Comparison of ENCODE assay signal across 1 cellular context in the genomic region with DNA sequence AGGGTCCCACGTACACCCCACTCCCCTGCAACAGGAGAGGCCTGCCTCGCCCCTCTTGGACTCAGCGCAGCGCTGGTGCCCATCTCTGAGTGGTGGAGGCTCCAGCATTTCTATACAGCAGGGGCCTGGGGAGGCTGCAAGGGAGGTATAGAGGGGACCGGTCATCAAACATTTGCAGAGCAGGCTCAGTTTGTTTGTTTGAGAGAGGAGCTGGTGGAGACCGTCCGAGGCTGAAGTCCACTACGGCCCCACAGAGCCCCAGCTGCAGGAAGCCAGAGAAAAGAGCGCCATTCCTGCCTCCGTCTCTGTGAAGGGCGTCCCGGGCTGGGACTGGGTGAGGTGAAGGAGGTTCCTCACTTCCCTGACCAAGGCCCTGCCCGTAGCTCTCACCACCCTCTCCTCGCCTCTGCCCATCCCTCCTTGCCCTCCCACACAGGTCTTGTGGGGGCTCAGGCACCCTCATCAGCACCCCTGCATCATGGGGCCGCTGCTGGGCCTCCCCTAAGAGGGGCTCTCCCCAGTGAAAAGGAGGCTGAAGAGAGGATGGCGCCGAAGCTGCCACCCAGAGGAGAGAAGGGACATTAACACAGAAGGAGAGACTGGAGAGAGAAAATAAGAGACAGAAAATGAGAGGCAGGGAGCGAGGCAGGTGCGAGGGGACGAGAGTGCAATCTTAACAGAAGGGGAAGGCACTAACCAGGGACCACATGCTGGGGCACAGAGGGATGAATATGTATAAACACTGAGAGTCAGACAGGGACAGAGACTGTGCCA.
A peak's percentile ranks its signal among the peaks of the same experiment; 100 is the strongest.
TF ChIP-seq lines count a peak whose summit lies in the region.

No MANE protein-coding gene starts in this region.

TF ChIP-seq in HepG2, 621 proteins besides CTCF, POLR2A, EP300 and RAD21 (continued from another document and continues in another):
- TF ChIP-seq, protein P1, sequence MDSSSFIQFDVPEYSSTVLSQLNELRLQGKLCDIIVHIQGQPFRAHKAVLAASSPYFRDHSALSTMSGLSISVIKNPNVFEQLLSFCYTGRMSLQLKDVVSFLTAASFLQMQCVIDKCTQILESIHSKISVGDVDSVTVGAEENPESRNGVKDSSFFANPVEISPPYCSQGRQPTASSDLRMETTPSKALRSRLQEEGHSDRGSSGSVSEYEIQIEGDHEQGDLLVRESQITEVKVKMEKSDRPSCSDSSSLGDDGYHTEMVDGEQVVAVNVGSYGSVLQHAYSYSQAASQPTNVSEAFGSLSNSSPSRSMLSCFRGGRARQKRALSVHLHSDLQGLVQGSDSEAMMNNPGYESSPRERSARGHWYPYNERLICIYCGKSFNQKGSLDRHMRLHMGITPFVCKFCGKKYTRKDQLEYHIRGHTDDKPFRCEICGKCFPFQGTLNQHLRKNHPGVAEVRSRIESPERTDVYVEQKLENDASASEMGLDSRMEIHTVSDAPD (CRISPR knock-in tag; IDR thresholded peaks at IDR 0.05) = peak; percentile 22; the same call in 1 of the 2 replicates
- no peak for TF ChIP-seq CAMTA2 (CRISPR knock-in tag; IDR thresholded peaks at IDR 0.05; ENCODE audit: borderline replicate concordance)
- no peak for TF ChIP-seq ZNF33A (CRISPR knock-in tag; IDR thresholded peaks at IDR 0.05; ENCODE audit: borderline replicate concordance)
- TF ChIP-seq REXO4 (CRISPR knock-in tag; IDR thresholded peaks at IDR 0.05; ENCODE audit: borderline replicate concordance) = no peak
- peak; percentile 93 for TF ChIP-seq BRD4 (CRISPR knock-in tag; IDR thresholded peaks at IDR 0.05)
- no peak for TF ChIP-seq HNRNPH1 (optimal IDR thresholded peaks at IDR 0.05; ENCODE audit: low read depth, low read length)
- peak; percentile 80; the same call in 1 of the 2 replicates for TF ChIP-seq ZBTB10 (CRISPR knock-in tag; IDR thresholded peaks at IDR 0.05; ENCODE audit: borderline replicate concordance)
- no peak for TF ChIP-seq ZBTB38 (CRISPR knock-in tag; IDR thresholded peaks at IDR 0.05)
- peak; percentile 60; the same call in 1 of the 2 replicates for TF ChIP-seq TAF1 (CRISPR knock-in tag; IDR thresholded peaks at IDR 0.05)
- peak; percentile 19; the same call in 1 of the 2 replicates for TF ChIP-seq NR2F2 (IDR thresholded peaks at IDR 0.05; ENCODE audit: borderline replicate concordance, low read depth)
- TF ChIP-seq CBX5 (CRISPR knock-in tag; IDR thresholded peaks at IDR 0.05; ENCODE audit: borderline replicate concordance) = no peak; the same call in 1 of the 2 replicates
- TF ChIP-seq ZNF619 (CRISPR knock-in tag; IDR thresholded peaks at IDR 0.05) = peak; percentile 21; the same call in 1 of the 2 replicates
- TF ChIP-seq ZNF235 (CRISPR knock-in tag; IDR thresholded peaks at IDR 0.05; ENCODE audit: borderline replicate concordance) = no peak
- TF ChIP-seq, protein P2, sequence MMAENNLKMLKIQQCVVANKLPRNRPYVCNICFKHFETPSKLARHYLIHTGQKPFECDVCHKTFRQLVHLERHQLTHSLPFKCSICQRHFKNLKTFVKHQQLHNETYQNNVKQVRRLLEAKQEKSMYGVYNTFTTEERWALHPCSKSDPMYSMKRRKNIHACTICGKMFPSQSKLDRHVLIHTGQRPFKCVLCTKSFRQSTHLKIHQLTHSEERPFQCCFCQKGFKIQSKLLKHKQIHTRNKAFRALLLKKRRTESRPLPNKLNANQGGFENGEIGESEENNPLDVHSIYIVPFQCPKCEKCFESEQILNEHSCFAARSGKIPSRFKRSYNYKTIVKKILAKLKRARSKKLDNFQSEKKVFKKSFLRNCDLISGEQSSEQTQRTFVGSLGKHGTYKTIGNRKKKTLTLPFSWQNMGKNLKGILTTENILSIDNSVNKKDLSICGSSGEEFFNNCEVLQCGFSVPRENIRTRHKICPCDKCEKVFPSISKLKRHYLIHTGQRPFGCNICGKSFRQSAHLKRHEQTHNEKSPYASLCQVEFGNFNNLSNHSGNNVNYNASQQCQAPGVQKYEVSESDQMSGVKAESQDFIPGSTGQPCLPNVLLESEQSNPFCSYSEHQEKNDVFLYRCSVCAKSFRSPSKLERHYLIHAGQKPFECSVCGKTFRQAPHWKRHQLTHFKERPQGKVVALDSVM (CRISPR knock-in tag; IDR thresholded peaks at IDR 0.05) = peak; percentile 97
- TF ChIP-seq HIVEP1 (CRISPR knock-in tag; IDR thresholded peaks at IDR 0.05) = peak; percentile 82
- TF ChIP-seq FOXK2 (IDR thresholded peaks at IDR 0.05) = no peak
- TF ChIP-seq KLF16 (CRISPR knock-in tag; IDR thresholded peaks at IDR 0.05) = 0 out of 4 replicates have a peak, but pooled peaks of 1 of the 2 experiments have one; percentile 40
- no peak for TF ChIP-seq ZNF333 (CRISPR knock-in tag; IDR thresholded peaks at IDR 0.05; ENCODE audit: borderline replicate concordance)
- TF ChIP-seq CHCHD3 (CRISPR knock-in tag; IDR thresholded peaks at IDR 0.05) = no peak
- TF ChIP-seq HOXA3 (CRISPR knock-in tag; IDR thresholded peaks at IDR 0.05) = peak; percentile 78
- no peak for TF ChIP-seq ZNF382 (CRISPR knock-in tag; IDR thresholded peaks at IDR 0.05; ENCODE audit: borderline replicate concordance)
- 0 out of 2 replicates have a peak, but pooled peaks have one; percentile 42 for TF ChIP-seq ZNF230 (CRISPR knock-in tag; IDR thresholded peaks at IDR 0.05)
- 0 out of 2 replicates have a peak, but pooled peaks have one; percentile 47 for TF ChIP-seq ZFP37 (CRISPR knock-in tag; IDR thresholded peaks at IDR 0.05; ENCODE audit: borderline replicate concordance)
- TF ChIP-seq THAP7 (CRISPR knock-in tag; IDR thresholded peaks at IDR 0.05) = no peak
- TF ChIP-seq ZNF740 (CRISPR knock-in tag; IDR thresholded peaks at IDR 0.05) = no peak
- TF ChIP-seq ZNF251 (CRISPR knock-in tag; IDR thresholded peaks at IDR 0.05) = no peak
- TF ChIP-seq ZNF34 (CRISPR knock-in tag; IDR thresholded peaks at IDR 0.05; ENCODE audit: borderline replicate concordance) = no peak
- TF ChIP-seq ZEB1 (IDR thresholded peaks at IDR 0.05; ENCODE audit: insufficient replicate concordance, low read depth) = no peak
- no peak for TF ChIP-seq ZBTB39 (CRISPR knock-in tag; IDR thresholded peaks at IDR 0.05)
- no peak for TF ChIP-seq SP4 (CRISPR knock-in tag; IDR thresholded peaks at IDR 0.05)
- TF ChIP-seq GABPB1 (CRISPR knock-in tag; IDR thresholded peaks at IDR 0.05) = peak; percentile 65; the same call in 1 of the 2 replicates
- no peak for TF ChIP-seq ZNF160 (CRISPR knock-in tag; IDR thresholded peaks at IDR 0.05)
- no peak for TF ChIP-seq HMG20A (CRISPR knock-in tag; IDR thresholded peaks at IDR 0.05; ENCODE audit: borderline replicate concordance)
- peak; percentile 85 for TF ChIP-seq TFDP1 (CRISPR knock-in tag; IDR thresholded peaks at IDR 0.05; ENCODE audit: borderline replicate concordance)
- TF ChIP-seq, protein P3, sequence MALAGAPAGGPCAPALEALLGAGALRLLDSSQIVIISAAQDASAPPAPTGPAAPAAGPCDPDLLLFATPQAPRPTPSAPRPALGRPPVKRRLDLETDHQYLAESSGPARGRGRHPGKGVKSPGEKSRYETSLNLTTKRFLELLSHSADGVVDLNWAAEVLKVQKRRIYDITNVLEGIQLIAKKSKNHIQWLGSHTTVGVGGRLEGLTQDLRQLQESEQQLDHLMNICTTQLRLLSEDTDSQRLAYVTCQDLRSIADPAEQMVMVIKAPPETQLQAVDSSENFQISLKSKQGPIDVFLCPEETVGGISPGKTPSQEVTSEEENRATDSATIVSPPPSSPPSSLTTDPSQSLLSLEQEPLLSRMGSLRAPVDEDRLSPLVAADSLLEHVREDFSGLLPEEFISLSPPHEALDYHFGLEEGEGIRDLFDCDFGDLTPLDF (CRISPR knock-in tag; IDR thresholded peaks at IDR 0.05) = peak; percentile 50; the same call in 1 of the 2 replicates
- TF ChIP-seq CEBPG (CRISPR knock-in tag; IDR thresholded peaks at IDR 0.05) = 0 out of 2 replicates have a peak, but pooled peaks have one; percentile 2
